ENCODE assay signal across 9 cellular contexts in genomic region chr6:98844244-98845161, GRCh38. TPM values are rescaled to one million over a fixed set of nuclear protein-coding genes. Genes with fewer than 3 reads are reported as not detected.
DNase-seq lines count a peak whose midpoint lies in the region; ATAC-seq lines count a peak whose summit lies in the region.
"Had no signal": no experiment of that assay in that cellular context is flagged by ENCODE, and none has a peak within 500 bp of the region (broad histone marks: within the 10 kb centered on the region; RNA-seq: fewer than 3 reads in every experiment).

No MANE protein-coding gene starts in this region.

- H3K27me3 Mint-ChIP-seq in activated CD4-positive, alpha-beta T cell treated with anti-CD3 and anti-CD28 coated beads, Interleukin-2, amount 10 ng/mL, durations not matched to agents 24 days and 14 days: peaks cover 81% of the 10 kb centered on the region
- peaks cover 100% of the 10 kb centered on the region for H3K27me3 Mint-ChIP-seq in stimulated activated memory B cell treated with anti-CD40 and anti-IgM and Interleukin-4, amounts not matched to agents 10 μg/mL and 1 μg/mL and 100 μg/mL, for 72 hours

- no peaks in the 10 kb centered on the region for H3K9me3 Mint-ChIP-seq in activated CD4-positive, alpha-beta T cell treated with anti-CD3 and anti-CD28 coated beads, Interleukin-2, amount 10 ng/mL, durations not matched to agents 24 days and 14 days
- no peaks in the 10 kb centered on the region for H3K9me3 Mint-ChIP-seq in stimulated activated memory B cell treated with anti-CD40 and anti-IgM and Interleukin-4, amounts not matched to agents 10 μg/mL and 1 μg/mL and 100 μg/mL, for 72 hours

- peak overlapping the region; percentile 24 for H3K4me3 Mint-ChIP-seq in activated CD4-positive, alpha-beta T cell treated with anti-CD3 and anti-CD28 coated beads, Interleukin-2, amount 10 ng/mL, durations not matched to agents 24 days and 14 days
- H3K4me3 Mint-ChIP-seq in stimulated activated memory B cell treated with anti-CD40 and anti-IgM and Interleukin-4, amounts not matched to agents 10 μg/mL and 1 μg/mL and 100 μg/mL, for 72 hours: peak overlapping the region; percentile 30

- DNase-seq in activated CD4-positive, alpha-beta T cell treated with anti-CD3 and anti-CD28 coated beads, Interleukin-2, amount 10 ng/mL, durations not matched to agents 24 days and 14 days: no peak
- no peak for DNase-seq in activated CD4-positive, alpha-beta T cell treated with anti-CD3 and anti-CD28 coated beads, Interleukin-2, amount 50 U/mL, for 1 hour
- DNase-seq in SK-MEL-5 (ENCODE audit: low read depth, low spot score): peak; percentile 1
- DNase-seq in stimulated activated CD4-positive, alpha-beta T cell treated with anti-CD3 and anti-CD28 coated beads, Interleukin-15, amount 100 ng/mL, for 24 hours: no peak
- DNase-seq in G401 (ENCODE audit: low spot score): no peak
- no peak for DNase-seq in occipital lobe (lab: John Stamatoyannopoulos, UW)

- peak overlapping the region; percentile 12 for H3K27ac Mint-ChIP-seq in activated CD4-positive, alpha-beta T cell treated with anti-CD3 and anti-CD28 coated beads, Interleukin-2, amount 10 ng/mL, durations not matched to agents 24 days and 14 days
- H3K27ac Mint-ChIP-seq in stimulated activated memory B cell treated with anti-CD40 and anti-IgM and Interleukin-4, amounts not matched to agents 10 μg/mL and 1 μg/mL and 100 μg/mL, for 72 hours: no peak overlapping the region
- H3K27ac Mint-ChIP-seq: CD14-positive monocyte had no signal

- no peak for ATAC-seq in stimulated activated memory B cell treated with anti-CD40 and anti-IgM and Interleukin-4, amounts not matched to agents 10 μg/mL and 1 μg/mL and 100 μg/mL, for 72 hours

- in situ Hi-C loops in SK-MEL-5 (cut with HindIII; ENCODE audit: low pct_unique_long_range_greater_than_20kb, low sequenced_read_pairs) (no loop called here), G401 (cut with HindIII; ENCODE audit: low sequenced_read_pairs) (no loop called here)

- peak overlapping the region; percentile 10 for H3K4me3 ChIP-seq in iPS-11a (ENCODE audit: low read depth, low read length)

- no peaks in the 10 kb centered on the region for H3K36me3 Mint-ChIP-seq in activated CD4-positive, alpha-beta T cell treated with anti-CD3 and anti-CD28 coated beads, Interleukin-2, amount 10 ng/mL, durations not matched to agents 24 days and 14 days (ENCODE audit: low read depth)
- H3K36me3 Mint-ChIP-seq in stimulated activated memory B cell treated with anti-CD40 and anti-IgM and Interleukin-4, amounts not matched to agents 10 μg/mL and 1 μg/mL and 100 μg/mL, for 72 hours: peaks cover 8% of the 10 kb centered on the region

- H3K4me1 Mint-ChIP-seq in activated CD4-positive, alpha-beta T cell treated with anti-CD3 and anti-CD28 coated beads, Interleukin-2, amount 10 ng/mL, durations not matched to agents 24 days and 14 days: peaks cover 10% of the 10 kb centered on the region
- H3K4me1 Mint-ChIP-seq in stimulated activated memory B cell treated with anti-CD40 and anti-IgM and Interleukin-4, amounts not matched to agents 10 μg/mL and 1 μg/mL and 100 μg/mL, for 72 hours: peaks cover 39% of the 10 kb centered on the region

- intact Hi-C loops in activated CD4-positive, alpha-beta T cell treated with anti-CD3 and anti-CD28 coated beads, Interleukin-2, amount 10 ng/mL, durations not matched to agents 24 days and 14 days (cut with micrococcal nuclease): loop anchor here (1.0 to 10.0 kb wide), 4 partner anchors 11 to 1140 kb away; partner anchors contain the start of gene FBXL4

RNA-seq across cellular contexts. Expression of gene POU3F2, which starts 10.1 kb away (rescaled TPM):
- not detected in 2 replicates for total RNA-seq in activated CD4-positive, alpha-beta T cell treated with anti-CD3 and anti-CD28 coated beads, Interleukin-2, amount 10 ng/mL, durations not matched to agents 24 days and 14 days
- total RNA-seq in SK-MEL-5 (2014; rRNA removed; shearing (Covaris generic)): 6.3 and 6.9 TPM in 2 replicates
- polyA plus RNA-seq in SK-MEL-5 (2015; cell fraction: cytosol; rRNA removed): 10.7 and 12.3 TPM in 2 replicates
- polyA plus RNA-seq in SK-MEL-5 (2015; cell fraction: nucleus; rRNA removed): 9.0 and 14.1 TPM in 2 replicates
- not detected in 2 replicates for total RNA-seq in G401 (2014; rRNA removed; shearing (Covaris generic))
- total RNA-seq in occipital lobe: 194 TPM
- polyA plus RNA-seq: CD14-positive monocyte had no signal

Comparison
In these comparisons a context has a peak if more than half of its experiments do, and no peak if none do; other contexts are left out.
1. RNA of gene POU3F2, which starts 10.1 kb away (total RNA-seq): 194 TPM in occipital lobe (single experiment); 6.3 to 6.9 TPM in SK-MEL-5, not detected in activated CD4-positive, alpha-beta T cell treated with anti-CD3 and anti-CD28 coated beads, Interleukin-2, amount 10 ng/mL, durations not matched to agents 24 days and 14 days and not detected in G401; every median in the first group is over 10 times any median in the second.